18 cellular contexts compared by ENCODE assay signal in the genomic region with DNA sequence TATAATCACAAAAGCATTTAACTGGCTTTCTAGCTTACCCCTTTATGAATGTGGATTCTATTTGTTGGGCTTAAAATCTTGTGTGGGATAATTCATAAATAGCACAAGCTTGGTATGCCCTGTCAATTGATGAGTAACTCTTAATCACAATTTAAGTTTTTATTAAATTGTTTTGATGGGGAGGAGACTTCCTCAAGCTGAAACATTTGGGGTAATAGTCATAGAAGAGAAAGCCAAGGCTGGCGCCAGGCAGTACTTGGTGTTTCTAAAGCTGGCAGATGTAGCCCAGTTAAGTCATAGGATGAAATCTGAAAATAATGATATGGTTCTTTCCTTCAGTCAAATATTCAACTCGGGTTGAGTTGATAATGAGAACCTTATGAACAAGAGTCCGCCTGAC.
DNase-seq lines count a peak whose midpoint lies in the region; ATAC-seq and TF ChIP-seq lines count a peak whose summit lies in the region.
"Had no signal": no experiment of that assay in that cellular context is flagged by ENCODE, and none has a peak within 500 bp of the region (broad histone marks: within the 10 kb centered on the region; RNA-seq: fewer than 3 reads in every experiment).

No MANE protein-coding gene starts in this region.

- no peak for TF ChIP-seq EP300 in gastroesophageal sphincter (IDR thresholded peaks at IDR 0.05)

- H3K27ac ChIP-seq in gastroesophageal sphincter (no peak overlapping the region), right atrium auricular region (no peak overlapping the region)
- H3K27ac ChIP-seq: ascending aorta, esophagus squamous epithelium had no signal

- H3K4me1 ChIP-seq in gastroesophageal sphincter (no peaks in the 10 kb centered on the region), right atrium auricular region (no peaks in the 10 kb centered on the region)
- H3K4me1 ChIP-seq: ascending aorta, esophagus squamous epithelium had no signal

- H3K27me3 Mint-ChIP-seq in HFFc6 (ENCODE audit: insufficient read depth), result peaks cover 4% of the 10 kb centered on the region; the same call in 1 of the 2 replicates
- H3K27me3 Mint-ChIP-seq: activated CD8-positive, alpha-beta memory T cell treated with anti-CD3 and anti-CD28 coated beads, Interleukin-2, amount 10 ng/mL, durations not matched to agents 7 days and 5 days had no signal

- no peak for TF ChIP-seq POLR2A in gastroesophageal sphincter (IDR thresholded peaks at IDR 0.05)

- H3K9me3 Mint-ChIP-seq in HFFc6, result peaks cover 9% of the 10 kb centered on the region

- 0 out of 2 replicates have a peak overlapping the region, but pooled peaks have one; percentile 19 for H3K4me3 Mint-ChIP-seq in HFFc6
- H3K4me3 Mint-ChIP-seq: activated CD8-positive, alpha-beta memory T cell treated with anti-CD3 and anti-CD28 coated beads, Interleukin-2, amount 10 ng/mL, durations not matched to agents 7 days and 5 days had no signal

- DNase-seq in AG08396 (ENCODE audit: low spot score) (peak; percentile 51), HFFc6 (peak; percentile 92), amniotic stem cell (lab: John Stamatoyannopoulos, UW) (peak; percentile 85), fibroblast of the conjunctiva (ENCODE audit: low read depth) (peak; percentile 81), right atrium auricular region (ENCODE audit: low spot score) (no peak)
- DNase-seq: activated CD4-positive, CD25-positive, alpha-beta regulatory T cell; activated CD8-positive, alpha-beta memory T cell treated with anti-CD3 and anti-CD28 coated beads, Interleukin-2, amount 10 ng/mL, durations not matched to agents 7 days and 5 days; activated gamma-delta T cell; AML-193; dorsolateral prefrontal cortex; esophagus squamous epithelium; KBM-7; NCI-H1417 treated with DMSO at 0.1 percent for 48 hours; T-helper 1 cell had no signal

- H3K27me3 ChIP-seq in gastroesophageal sphincter, result no peaks in the 10 kb centered on the region
- H3K27me3 ChIP-seq in right atrium auricular region, result no peaks in the 10 kb centered on the region
- H3K27me3 ChIP-seq: ascending aorta, dorsolateral prefrontal cortex, esophagus squamous epithelium had no signal

- 66 to 78% methylated on average over 3 of the region's 3 CpGs for WGBS in gastroesophageal sphincter (ENCODE audit: low coverage in 1 of 2), 2 donors

- H3K4me3 ChIP-seq in gastroesophageal sphincter, result no peak overlapping the region
- no peak overlapping the region for H3K4me3 ChIP-seq in right atrium auricular region
- H3K4me3 ChIP-seq: ascending aorta, dorsolateral prefrontal cortex, esophagus squamous epithelium had no signal

- H3K36me3 ChIP-seq in gastroesophageal sphincter (no peaks in the 10 kb centered on the region), right atrium auricular region (no peaks in the 10 kb centered on the region)
- H3K36me3 ChIP-seq: ascending aorta, esophagus squamous epithelium had no signal

- H3K9me3 ChIP-seq in gastroesophageal sphincter (peaks cover 0 to 7% (median 3%) of the 10 kb centered on the region in 3 donors), right atrium auricular region (peaks cover 0 to 2% of the 10 kb centered on the region in 2 donors)
- H3K9me3 ChIP-seq: ascending aorta had no signal

- H3K36me3 Mint-ChIP-seq in HFFc6 (ENCODE audit: low read depth), result peaks cover 86% of the 10 kb centered on the region
- H3K36me3 Mint-ChIP-seq: activated CD8-positive, alpha-beta memory T cell treated with anti-CD3 and anti-CD28 coated beads, Interleukin-2, amount 10 ng/mL, durations not matched to agents 7 days and 5 days had no signal

- no peak for TF ChIP-seq CTCF in HFFc6 (IDR thresholded peaks at IDR 0.05)
- TF ChIP-seq CTCF in gastroesophageal sphincter (IDR thresholded peaks at IDR 0.05), result no peak
- no peak for TF ChIP-seq CTCF in right atrium auricular region (IDR thresholded peaks at IDR 0.05)

- H3K27ac Mint-ChIP-seq in HFFc6, result peak overlapping the region; percentile 81
- H3K27ac Mint-ChIP-seq: activated CD8-positive, alpha-beta memory T cell treated with anti-CD3 and anti-CD28 coated beads, Interleukin-2, amount 10 ng/mL, durations not matched to agents 7 days and 5 days had no signal

- ATAC-seq in gastroesophageal sphincter (no peak), HG03175 (IDR thresholded peaks at IDR 0.05; ENCODE audit: unreplicated experiment) (no peak), HG03460 (IDR thresholded peaks at IDR 0.05; ENCODE audit: unreplicated experiment) (no peak)
- ATAC-seq: activated CD8-positive, alpha-beta memory T cell treated with anti-CD3 and anti-CD28 coated beads, Interleukin-2, amount 10 ng/mL, durations not matched to agents 7 days and 5 days had no signal

- peaks cover 90% of the 10 kb centered on the region for H3K4me1 Mint-ChIP-seq in HFFc6 (ENCODE audit: low read depth)
- H3K4me1 Mint-ChIP-seq: activated CD8-positive, alpha-beta memory T cell treated with anti-CD3 and anti-CD28 coated beads, Interleukin-2, amount 10 ng/mL, durations not matched to agents 7 days and 5 days had no signal
